ENCODE assay signal across 29 cellular contexts in the genomic region with DNA sequence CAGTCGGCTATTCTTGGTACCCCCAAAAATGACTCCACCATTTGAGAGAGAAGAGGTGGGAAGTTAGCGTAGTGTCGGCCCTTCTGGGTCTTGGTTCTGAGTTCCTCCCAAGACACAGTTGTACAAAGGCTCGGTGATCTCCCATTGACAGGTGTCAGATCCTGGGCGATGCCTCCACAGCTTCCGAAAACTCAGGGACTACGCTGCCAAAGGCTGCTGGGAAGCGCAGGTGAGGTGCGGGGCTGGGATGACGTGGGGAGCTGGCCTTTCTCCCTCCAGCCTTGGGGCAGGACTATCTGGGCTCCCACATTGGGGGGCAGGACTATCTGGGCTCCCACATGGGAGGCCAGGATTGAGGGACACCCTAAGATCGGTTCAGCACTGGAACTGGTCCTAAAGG. TPM values are rescaled to one million over a fixed set of nuclear protein-coding genes. Genes with fewer than 3 reads are reported as not detected.
DNase-seq lines count a peak whose midpoint lies in the region; ATAC-seq and TF ChIP-seq lines count a peak whose summit lies in the region.
"Had no signal": no experiment of that assay in that cellular context is flagged by ENCODE, and none has a peak within 500 bp of the region (broad histone marks: within the 10 kb centered on the region; RNA-seq: fewer than 3 reads in every experiment).

No MANE protein-coding gene starts in this region.

- DNase-seq in activated naive CD4-positive, alpha-beta T cell treated with anti-CD3 and anti-CD28 coated beads, Interleukin-2, amount 10 ng/mL, durations not matched to agents 7 days and 5 days: no peak
- DNase-seq in activated naive CD4-positive, alpha-beta T cell treated with anti-CD3 and anti-CD28 coated beads, Interleukin-2, amount 50 U/mL, for 16 hours: no peak
- no peak for DNase-seq in central memory CD8-positive, alpha-beta T cell (ENCODE audit: low spot score in 2 of 2)
- no peak for DNase-seq in stimulated activated effector memory CD8-positive, alpha-beta T cell treated with anti-CD3 and anti-CD28 coated beads, Interleukin-12 subunit alpha, Interleukin-12 subunit beta, amount 100 ng/mL, for 72 hours (ENCODE audit: low spot score in 2 of 2)
- no peak for DNase-seq in adrenal gland
- DNase-seq in NK-92 treated with Interleukin-12 subunit alpha and Interleukin-12 subunit beta, amount 100 ng/mL, for 24 hours (lab: John Stamatoyannopoulos, UW): no peak
- no peak for DNase-seq in CD8-positive, alpha-beta T cell
- DNase-seq: ACHN; BE2C; COR-L47; cortex of kidney; effector memory CD4-positive, alpha-beta T cell; erythroblast; glutamatergic neuron; left lung; mesenchymal stem cell; MV-4-11; NCI-H1436 treated with DMSO at 0.1 percent for 48 hours; NCI-H2081 treated with DMSO at 0.1 percent for 48 hours; NCI-H345; NCI-H69; right cardiac atrium; SIG-M5; stimulated activated CD8-positive, alpha-beta memory T cell treated with anti-CD3 and anti-CD28 coated beads, Interleukin-4, amount 100 ng/mL, for 48 hours; WERI-Rb-1 had no signal

- H3K27ac Mint-ChIP-seq in activated naive CD4-positive, alpha-beta T cell treated with anti-CD3 and anti-CD28 coated beads, Interleukin-2, amount 10 ng/mL, durations not matched to agents 7 days and 5 days: peak overlapping the region; percentile 79
- H3K27ac Mint-ChIP-seq in IgD-negative memory B cell: peak overlapping the region in 2 of 3 donors; percentile 39 to 83
- H3K27ac Mint-ChIP-seq in central memory CD8-positive, alpha-beta T cell (ENCODE audit: low read depth): peak overlapping the region; percentile 56
- peak overlapping the region; percentile 52 for H3K27ac Mint-ChIP-seq in stimulated activated effector memory CD8-positive, alpha-beta T cell treated with anti-CD3 and anti-CD28 coated beads, Interleukin-12 subunit alpha, Interleukin-12 subunit beta, amount 100 ng/mL, for 72 hours
- H3K27ac Mint-ChIP-seq in CD8-positive, alpha-beta T cell: no peak overlapping the region
- H3K27ac Mint-ChIP-seq: activated naive CD8-positive, alpha-beta T cell had no signal

- no peak for TF ChIP-seq POLR2A in adrenal gland (IDR thresholded peaks at IDR 0.05)

- H3K4me3 ChIP-seq in adrenal gland: no peak overlapping the region
- no peak overlapping the region for H3K4me3 ChIP-seq in CD8-positive, alpha-beta T cell (ENCODE audit: low read depth, low read length)
- H3K4me3 ChIP-seq: left lung, tibial nerve had no signal

- H3K27ac ChIP-seq in adrenal gland: no peak overlapping the region
- H3K27ac ChIP-seq in CD8-positive, alpha-beta T cell (ENCODE audit: low read depth, low read length): no peak overlapping the region
- H3K27ac ChIP-seq: left lung, tibial nerve, WERI-Rb-1 had no signal

- H3K36me3 Mint-ChIP-seq in activated naive CD4-positive, alpha-beta T cell treated with anti-CD3 and anti-CD28 coated beads, Interleukin-2, amount 10 ng/mL, durations not matched to agents 7 days and 5 days: peaks cover 61% of the 10 kb centered on the region
- H3K36me3 Mint-ChIP-seq in IgD-negative memory B cell: peaks cover 3% of the 10 kb centered on the region
- H3K36me3 Mint-ChIP-seq in central memory CD8-positive, alpha-beta T cell (ENCODE audit: insufficient read depth): peaks cover 19% of the 10 kb centered on the region
- peaks cover 82% of the 10 kb centered on the region for H3K36me3 Mint-ChIP-seq in stimulated activated effector memory CD8-positive, alpha-beta T cell treated with anti-CD3 and anti-CD28 coated beads, Interleukin-12 subunit alpha, Interleukin-12 subunit beta, amount 100 ng/mL, for 72 hours
- peaks cover 22% of the 10 kb centered on the region for H3K36me3 Mint-ChIP-seq in CD8-positive, alpha-beta T cell

- no peak for TF ChIP-seq CTCF in adrenal gland (IDR thresholded peaks at IDR 0.05)
- no peak for TF ChIP-seq CTCF in CD8-positive, alpha-beta T cell (IDR thresholded peaks at IDR 0.05)

- CTCF ChIA-PET in activated naive CD4-positive, alpha-beta T cell treated with anti-CD3 and anti-CD28 coated beads, Interleukin-2, amount 10 ng/mL, durations not matched to agents 7 days and 5 days (lab: Charles Lee): interaction anchor here (3.1 kb wide), 1 partner anchor 10 kb away, joined by 10 read pairs; a partner anchor contains a TSS
- CTCF ChIA-PET in CD8-positive, alpha-beta T cell (lab: Charles Lee): interaction anchor here (1.2 kb wide), 2 partner anchors 11 to 47 kb away, joined by 3 read pairs; no protein-coding TSS in a partner anchor

- ATAC-seq in central memory CD8-positive, alpha-beta T cell (replicated peaks; ENCODE audit: extremely low read depth, poor library complexity, severe bottlenecking): no peak
- peak; percentile 36 for ATAC-seq in stimulated activated effector memory CD8-positive, alpha-beta T cell treated with anti-CD3 and anti-CD28 coated beads, Interleukin-12 subunit alpha, Interleukin-12 subunit beta, amount 100 ng/mL, for 72 hours
- ATAC-seq in CD8-positive, alpha-beta T cell: no peak
- ATAC-seq: HepG2, left lung, right cardiac atrium had no signal

- intact Hi-C loops in adrenal gland (cut with DNase I): no loop called here
- intact Hi-C loops in CD8-positive, alpha-beta T cell (cut with DNase I, micrococcal nuclease): no loop called here

- H3K27me3 Mint-ChIP-seq in activated naive CD4-positive, alpha-beta T cell treated with anti-CD3 and anti-CD28 coated beads, Interleukin-2, amount 10 ng/mL, durations not matched to agents 7 days and 5 days: no peaks in the 10 kb centered on the region
- H3K27me3 Mint-ChIP-seq in IgD-negative memory B cell: no peaks in the 10 kb centered on the region
- H3K27me3 Mint-ChIP-seq in central memory CD8-positive, alpha-beta T cell: no peaks in the 10 kb centered on the region
- no peaks in the 10 kb centered on the region for H3K27me3 Mint-ChIP-seq in CD8-positive, alpha-beta T cell (ENCODE audit: low read depth)
- H3K27me3 Mint-ChIP-seq: activated naive CD8-positive, alpha-beta T cell had no signal

- no peaks in the 10 kb centered on the region for H3K4me1 ChIP-seq in adrenal gland (replicated peaks in 1 of 2)
- no peaks in the 10 kb centered on the region for H3K4me1 ChIP-seq in CD8-positive, alpha-beta T cell (ENCODE audit: insufficient read depth, low read length)
- H3K4me1 ChIP-seq: BE2C, left lung, tibial nerve had no signal

- no peaks in the 10 kb centered on the region for H3K9me3 Mint-ChIP-seq in activated naive CD4-positive, alpha-beta T cell treated with anti-CD3 and anti-CD28 coated beads, Interleukin-2, amount 10 ng/mL, durations not matched to agents 7 days and 5 days
- no peaks in the 10 kb centered on the region for H3K9me3 Mint-ChIP-seq in IgD-negative memory B cell
- H3K9me3 Mint-ChIP-seq in central memory CD8-positive, alpha-beta T cell: no peaks in the 10 kb centered on the region
- H3K9me3 Mint-ChIP-seq in stimulated activated effector memory CD8-positive, alpha-beta T cell treated with anti-CD3 and anti-CD28 coated beads, Interleukin-12 subunit alpha, Interleukin-12 subunit beta, amount 100 ng/mL, for 72 hours: no peaks in the 10 kb centered on the region
- H3K9me3 Mint-ChIP-seq in CD8-positive, alpha-beta T cell: no peaks in the 10 kb centered on the region

- no peaks in the 10 kb centered on the region for H3K27me3 ChIP-seq in adrenal gland
- H3K27me3 ChIP-seq in CD8-positive, alpha-beta T cell (ENCODE audit: insufficient read depth, low read length): no peaks in the 10 kb centered on the region
- H3K27me3 ChIP-seq: BE2C, left lung, tibial nerve had no signal

- POLR2A ChIA-PET in CD8-positive, alpha-beta T cell (lab: Charles Lee): interaction anchor here (0.5 kb wide), 1 partner anchor 83 kb away, joined by 3 read pairs; no protein-coding TSS in a partner anchor

- peaks cover 30% of the 10 kb centered on the region for H3K4me1 Mint-ChIP-seq in activated naive CD4-positive, alpha-beta T cell treated with anti-CD3 and anti-CD28 coated beads, Interleukin-2, amount 10 ng/mL, durations not matched to agents 7 days and 5 days
- H3K4me1 Mint-ChIP-seq in IgD-negative memory B cell: peaks cover 12 to 16% (median 14%) of the 10 kb centered on the region in 3 donors
- H3K4me1 Mint-ChIP-seq in central memory CD8-positive, alpha-beta T cell: no peaks in the 10 kb centered on the region
- peaks cover 9% of the 10 kb centered on the region for H3K4me1 Mint-ChIP-seq in stimulated activated effector memory CD8-positive, alpha-beta T cell treated with anti-CD3 and anti-CD28 coated beads, Interleukin-12 subunit alpha, Interleukin-12 subunit beta, amount 100 ng/mL, for 72 hours
- peaks cover 7% of the 10 kb centered on the region for H3K4me1 Mint-ChIP-seq in CD8-positive, alpha-beta T cell (ENCODE audit: low read depth)

- no peaks in the 10 kb centered on the region for H3K9me3 ChIP-seq in adrenal gland (replicated peaks in 1 of 3)
- H3K9me3 ChIP-seq in CD8-positive, alpha-beta T cell (ENCODE audit: low read length): no peaks in the 10 kb centered on the region
- H3K9me3 ChIP-seq: BE2C, left lung, tibial nerve had no signal

- H3K36me3 ChIP-seq in adrenal gland (replicated peaks in 1 of 2): peaks cover 0 to 16% of the 10 kb centered on the region in 2 donors
- no peaks in the 10 kb centered on the region for H3K36me3 ChIP-seq in CD8-positive, alpha-beta T cell (ENCODE audit: insufficient read depth, low read length)

- WGBS in adrenal gland, 4 donors: 94 to 98% (median 97%) methylated on average over 11 of the region's 11 CpGs

- no peak overlapping the region for H3K4me3 Mint-ChIP-seq in activated naive CD4-positive, alpha-beta T cell treated with anti-CD3 and anti-CD28 coated beads, Interleukin-2, amount 10 ng/mL, durations not matched to agents 7 days and 5 days
- H3K4me3 Mint-ChIP-seq in IgD-negative memory B cell: peak overlapping the region in 2 of 4 donors; percentile 39 to 67
- no peak overlapping the region for H3K4me3 Mint-ChIP-seq in central memory CD8-positive, alpha-beta T cell
- H3K4me3 Mint-ChIP-seq in stimulated activated effector memory CD8-positive, alpha-beta T cell treated with anti-CD3 and anti-CD28 coated beads, Interleukin-12 subunit alpha, Interleukin-12 subunit beta, amount 100 ng/mL, for 72 hours: no peak overlapping the region
- H3K4me3 Mint-ChIP-seq in CD8-positive, alpha-beta T cell: no peak overlapping the region
- H3K4me3 Mint-ChIP-seq: activated naive CD8-positive, alpha-beta T cell had no signal

RNA-seq across cellular contexts. Expression of a gene that starts 10.4 kb away (rescaled TPM):
- polyA plus RNA-seq in IgD-negative memory B cell (5.6 TPM), adrenal gland (1 to 10 TPM in 1 of 3 donors, under 1 TPM in 2; 0.71 to 2.2 (median 0.84) TPM)
- 1 to 10 TPM; 1.6 to 3.4 (median 2.4) TPM for total RNA-seq in adrenal gland
- total RNA-seq in CD8-positive, alpha-beta T cell: 1 to 10 TPM in 1 of 2 experiments, under 1 TPM in 1; 0.61 to 1.2 TPM

RNA-seq across cellular contexts. Expression of a gene that starts 20.3 kb away (rescaled TPM):
- polyA plus RNA-seq in IgD-negative memory B cell (1.0 TPM), adrenal gland (1 to 10 TPM in 1 of 3 donors, under 1 TPM in 2; 0.33 to 2.5 (median 0.98) TPM)
- total RNA-seq in adrenal gland: 1 to 10 TPM in 6 of 8 donors, under 1 TPM in 2; 0.53 to 8.2 (median 1.6) TPM
- under 1 TPM; 0.30 to 0.69 TPM for total RNA-seq in CD8-positive, alpha-beta T cell

RNA-seq across cellular contexts. Expression of a gene that starts 31.5 kb away (rescaled TPM):
- not detected for polyA plus RNA-seq in IgD-negative memory B cell
- total RNA-seq in adrenal gland: 1 to 10 TPM in 2 of 8 donors, under 1 TPM in 5, not detected in 1; 0.16 to 1.5 (median 0.32) TPM
- under 1 TPM in 1 of 3 donors, not detected in 2; 0.88 TPM for polyA plus RNA-seq in adrenal gland
- total RNA-seq in CD8-positive, alpha-beta T cell: not detected

RNA-seq across cellular contexts. Expression of a gene that starts 35.3 kb away (rescaled TPM):
- polyA plus RNA-seq in IgD-negative memory B cell (3.3 TPM), adrenal gland (10 to 100 TPM in 1 of 3 donors, 1 to 10 TPM in 2; 3.9 to 13.8 (median 4.7) TPM)
- 10 to 100 TPM; 12.7 to 18.5 (median 14.7) TPM for total RNA-seq in adrenal gland
- total RNA-seq in CD8-positive, alpha-beta T cell: 1 to 10 TPM; 2.8 to 3.8 TPM
